In the genomic region with DNA sequence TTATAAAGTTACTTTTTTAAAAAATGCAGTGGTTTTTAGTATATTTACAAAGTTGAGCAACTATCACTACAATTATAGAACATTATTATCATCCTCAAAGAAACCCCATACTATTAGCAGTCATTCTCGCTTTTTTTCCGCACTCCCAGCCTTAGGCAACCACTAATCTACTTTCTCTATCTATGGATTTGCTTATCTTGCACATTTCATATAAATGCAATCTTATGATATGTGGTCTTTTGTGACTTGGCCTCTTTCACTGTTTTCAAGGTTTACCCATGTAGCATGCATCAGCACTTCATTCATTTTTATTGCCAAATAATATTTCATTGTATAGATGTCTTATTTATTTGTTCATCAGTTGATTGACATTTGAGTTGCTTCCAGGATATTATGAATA, we compare ENCODE assay signal across 1 cellular context.
TF ChIP-seq lines count a peak whose summit lies in the region.

No MANE protein-coding gene starts in this region.

TF ChIP-seq in K562, 482 proteins besides CTCF, POLR2A, EP300 and RAD21 (continued from another document and continues in another):
- TF ChIP-seq ETV5 (CRISPR knock-in tag; IDR thresholded peaks at IDR 0.05; ENCODE audit: low read depth) (no peak), MAFK (IDR thresholded peaks at IDR 0.05; ENCODE audit: low read length) (peak; percentile 82), ZNF274 (IDR thresholded peaks at IDR 0.05; ENCODE audit: borderline replicate concordance, low read depth, low read length) (no peak), TGIF2 (CRISPR knock-in tag; IDR thresholded peaks at IDR 0.05) (no peak), HOXB6 (CRISPR knock-in tag; IDR thresholded peaks at IDR 0.05; ENCODE audit: borderline replicate concordance) (no peak), ZNF589 (CRISPR knock-in tag; IDR thresholded peaks at IDR 0.05; ENCODE audit: low read depth) (no peak), GATA2 (CRISPR knock-in tag; IDR thresholded peaks at IDR 0.05) (no peak), FOSL1 (tag; conservative IDR thresholded peaks at IDR 0.05) (no peak), NFRKB (IDR thresholded peaks at IDR 0.05; ENCODE audit: low read depth) (no peak), CREM (IDR thresholded peaks at IDR 0.05; ENCODE audit: low read depth) (no peak), ERF (CRISPR knock-in tag; IDR thresholded peaks at IDR 0.05) (no peak), ZNF696 (CRISPR knock-in tag; conservative IDR thresholded peaks at IDR 0.05) (no peak), ADNP (tag; IDR thresholded peaks at IDR 0.05) (no peak), RNF2 (IDR thresholded peaks at IDR 0.05) (no peak), MCM2 (IDR thresholded peaks at IDR 0.05; ENCODE audit: low read depth) (no peak), ZNF77 (CRISPR knock-in tag; IDR thresholded peaks at IDR 0.05) (no peak), GTF2A2 (tag; IDR thresholded peaks at IDR 0.05) (no peak), ZNF311 (CRISPR knock-in tag; IDR thresholded peaks at IDR 0.05) (no peak), JUND (IDR thresholded peaks at IDR 0.05; ENCODE audit: borderline replicate concordance, low read depth, low read length) (no peak), JUND (tag; IDR thresholded peaks at IDR 0.05; ENCODE audit: borderline replicate concordance, low read depth, low read length) (no peak), EHMT2 (IDR thresholded peaks at IDR 0.05) (no peak), ZNF764 (CRISPR knock-in tag; IDR thresholded peaks at IDR 0.05; ENCODE audit: low read depth) (no peak), MAFF (IDR thresholded peaks at IDR 0.05; ENCODE audit: low read length) (peak; percentile 79), CTBP1 (IDR thresholded peaks at IDR 0.05; ENCODE audit: borderline replicate concordance) (no peak), ARID1B (IDR thresholded peaks at IDR 0.05) (no peak), ZBTB8A (IDR thresholded peaks at IDR 0.05; ENCODE audit: partially characterized antibody) (no peak), POLR2H (tag; IDR thresholded peaks at IDR 0.05; ENCODE audit: low read depth) (no peak), WHSC1 (IDR thresholded peaks at IDR 0.05; ENCODE audit: low read length) (no peak), ZNF785 (CRISPR knock-in tag; IDR thresholded peaks at IDR 0.05) (no peak), MAFG (tag; conservative IDR thresholded peaks at IDR 0.05) (peak; percentile 75), SRF (CRISPR knock-in tag; IDR thresholded peaks at IDR 0.05) (peak in 1 of 2 experiments; percentile 16; a peak in 1 of 4 replicates), ZNF316 (IDR thresholded peaks at IDR 0.05) (peak; percentile 91), CEBPG (CRISPR knock-in tag; IDR thresholded peaks at IDR 0.05) (no peak), CEBPG (tag; conservative IDR thresholded peaks at IDR 0.05 in 1 of 2, IDR thresholded peaks at IDR 0.05 in 1 of 2) (0 out of 4 replicates have a peak, but pooled peaks of 1 of the 2 experiments have one; percentile 9), SRSF9 (IDR thresholded peaks at IDR 0.05; ENCODE audit: borderline replicate concordance, low read depth, low read length) (no peak)
- TF ChIP-seq, protein P1, sequence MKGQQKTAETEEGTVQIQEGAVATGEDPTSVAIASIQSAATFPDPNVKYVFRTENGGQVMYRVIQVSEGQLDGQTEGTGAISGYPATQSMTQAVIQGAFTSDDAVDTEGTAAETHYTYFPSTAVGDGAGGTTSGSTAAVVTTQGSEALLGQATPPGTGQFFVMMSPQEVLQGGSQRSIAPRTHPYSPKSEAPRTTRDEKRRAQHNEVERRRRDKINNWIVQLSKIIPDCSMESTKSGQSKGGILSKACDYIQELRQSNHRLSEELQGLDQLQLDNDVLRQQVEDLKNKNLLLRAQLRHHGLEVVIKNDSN (CRISPR knock-in tag; IDR thresholded peaks at IDR 0.05) = no peak
- TF ChIP-seq, protein P2, sequence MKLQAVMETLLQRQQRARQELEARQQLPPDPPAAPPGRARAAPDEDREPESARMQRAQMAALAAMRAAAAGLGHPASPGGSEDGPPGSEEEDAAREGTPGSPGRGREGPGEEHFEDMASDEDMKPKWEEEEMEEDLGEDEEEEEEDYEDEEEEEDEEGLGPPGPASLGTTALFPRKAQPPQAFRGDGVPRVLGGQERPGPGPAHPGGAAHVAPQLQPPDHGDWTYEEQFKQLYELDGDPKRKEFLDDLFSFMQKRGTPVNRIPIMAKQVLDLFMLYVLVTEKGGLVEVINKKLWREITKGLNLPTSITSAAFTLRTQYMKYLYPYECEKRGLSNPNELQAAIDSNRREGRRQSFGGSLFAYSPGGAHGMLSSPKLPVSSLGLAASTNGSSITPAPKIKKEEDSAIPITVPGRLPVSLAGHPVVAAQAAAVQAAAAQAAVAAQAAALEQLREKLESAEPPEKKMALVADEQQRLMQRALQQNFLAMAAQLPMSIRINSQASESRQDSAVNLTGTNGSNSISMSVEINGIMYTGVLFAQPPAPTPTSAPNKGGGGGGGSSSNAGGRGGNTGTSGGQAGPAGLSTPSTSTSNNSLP (IDR thresholded peaks at IDR 0.05; ENCODE audit: borderline replicate concordance, low read depth, low read length) = no peak
- TF ChIP-seq, protein P3, sequence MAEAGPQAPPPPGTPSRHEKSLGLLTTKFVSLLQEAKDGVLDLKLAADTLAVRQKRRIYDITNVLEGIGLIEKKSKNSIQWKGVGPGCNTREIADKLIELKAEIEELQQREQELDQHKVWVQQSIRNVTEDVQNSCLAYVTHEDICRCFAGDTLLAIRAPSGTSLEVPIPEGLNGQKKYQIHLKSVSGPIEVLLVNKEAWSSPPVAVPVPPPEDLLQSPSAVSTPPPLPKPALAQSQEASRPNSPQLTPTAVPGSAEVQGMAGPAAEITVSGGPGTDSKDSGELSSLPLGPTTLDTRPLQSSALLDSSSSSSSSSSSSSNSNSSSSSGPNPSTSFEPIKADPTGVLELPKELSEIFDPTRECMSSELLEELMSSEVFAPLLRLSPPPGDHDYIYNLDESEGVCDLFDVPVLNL (CRISPR knock-in tag; IDR thresholded peaks at IDR 0.05; ENCODE audit: low read depth) = no peak
- TF ChIP-seq, protein P4, sequence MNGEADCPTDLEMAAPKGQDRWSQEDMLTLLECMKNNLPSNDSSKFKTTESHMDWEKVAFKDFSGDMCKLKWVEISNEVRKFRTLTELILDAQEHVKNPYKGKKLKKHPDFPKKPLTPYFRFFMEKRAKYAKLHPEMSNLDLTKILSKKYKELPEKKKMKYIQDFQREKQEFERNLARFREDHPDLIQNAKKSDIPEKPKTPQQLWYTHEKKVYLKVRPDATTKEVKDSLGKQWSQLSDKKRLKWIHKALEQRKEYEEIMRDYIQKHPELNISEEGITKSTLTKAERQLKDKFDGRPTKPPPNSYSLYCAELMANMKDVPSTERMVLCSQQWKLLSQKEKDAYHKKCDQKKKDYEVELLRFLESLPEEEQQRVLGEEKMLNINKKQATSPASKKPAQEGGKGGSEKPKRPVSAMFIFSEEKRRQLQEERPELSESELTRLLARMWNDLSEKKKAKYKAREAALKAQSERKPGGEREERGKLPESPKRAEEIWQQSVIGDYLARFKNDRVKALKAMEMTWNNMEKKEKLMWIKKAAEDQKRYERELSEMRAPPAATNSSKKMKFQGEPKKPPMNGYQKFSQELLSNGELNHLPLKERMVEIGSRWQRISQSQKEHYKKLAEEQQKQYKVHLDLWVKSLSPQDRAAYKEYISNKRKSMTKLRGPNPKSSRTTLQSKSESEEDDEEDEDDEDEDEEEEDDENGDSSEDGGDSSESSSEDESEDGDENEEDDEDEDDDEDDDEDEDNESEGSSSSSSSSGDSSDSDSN (IDR thresholded peaks at IDR 0.05; ENCODE audit: borderline replicate concordance in 1 of 2, low read depth in 2 of 2, low read length in 2 of 2) = no peak
- TF ChIP-seq, protein P5, sequence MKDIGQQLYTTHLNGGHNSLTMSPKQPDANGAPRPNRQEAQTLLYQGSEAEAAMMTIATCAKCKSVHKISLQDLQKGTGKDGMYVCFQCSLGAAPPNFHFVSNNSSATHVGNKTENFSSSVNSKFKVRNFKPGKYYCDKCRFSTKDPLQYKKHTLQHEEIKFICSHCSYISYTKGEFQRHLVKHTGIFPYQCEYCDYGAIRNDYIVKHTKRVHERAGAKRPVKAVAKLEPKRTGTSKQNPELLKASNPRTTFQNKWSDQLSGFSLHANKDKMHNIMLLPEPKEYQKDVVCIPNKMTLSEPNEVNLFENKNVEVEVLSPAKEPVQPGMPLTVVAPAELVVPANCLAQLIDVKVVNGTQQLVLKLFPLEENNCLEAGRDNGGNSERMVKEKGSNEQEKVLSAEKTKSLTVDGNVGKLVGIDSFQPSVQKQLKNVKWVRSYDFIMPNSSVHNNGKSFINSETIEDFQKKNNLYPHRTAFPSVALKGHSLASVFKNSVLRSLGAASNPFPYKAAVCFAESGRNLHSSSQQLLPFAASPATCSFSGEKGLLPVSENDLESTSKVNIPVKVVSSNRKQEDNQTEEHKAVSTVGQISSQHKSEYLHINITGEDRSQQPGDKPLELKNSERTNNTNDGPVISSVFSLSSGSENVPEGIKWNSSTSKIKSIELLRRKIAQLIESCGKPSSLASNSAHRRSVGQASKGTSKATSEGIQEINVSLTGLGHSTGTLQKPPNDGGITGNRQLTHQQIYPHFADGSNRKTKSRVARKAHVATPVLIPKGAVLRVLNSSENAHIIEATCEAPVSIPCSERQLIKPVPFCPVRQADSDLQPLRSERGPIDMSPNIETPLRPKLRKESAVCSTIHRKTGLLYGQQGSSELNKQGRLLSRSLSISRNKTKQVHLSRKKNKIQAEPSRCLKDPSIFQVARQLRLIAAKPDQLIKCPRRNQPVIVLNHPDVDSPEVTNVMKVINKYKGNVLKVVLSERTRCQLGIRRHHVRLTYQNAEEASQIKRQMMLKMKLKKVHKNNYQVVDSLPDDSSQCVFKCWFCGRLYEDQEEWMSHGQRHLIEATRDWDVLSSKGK (CRISPR knock-in tag; IDR thresholded peaks at IDR 0.05) = no peak
- TF ChIP-seq, protein P6, sequence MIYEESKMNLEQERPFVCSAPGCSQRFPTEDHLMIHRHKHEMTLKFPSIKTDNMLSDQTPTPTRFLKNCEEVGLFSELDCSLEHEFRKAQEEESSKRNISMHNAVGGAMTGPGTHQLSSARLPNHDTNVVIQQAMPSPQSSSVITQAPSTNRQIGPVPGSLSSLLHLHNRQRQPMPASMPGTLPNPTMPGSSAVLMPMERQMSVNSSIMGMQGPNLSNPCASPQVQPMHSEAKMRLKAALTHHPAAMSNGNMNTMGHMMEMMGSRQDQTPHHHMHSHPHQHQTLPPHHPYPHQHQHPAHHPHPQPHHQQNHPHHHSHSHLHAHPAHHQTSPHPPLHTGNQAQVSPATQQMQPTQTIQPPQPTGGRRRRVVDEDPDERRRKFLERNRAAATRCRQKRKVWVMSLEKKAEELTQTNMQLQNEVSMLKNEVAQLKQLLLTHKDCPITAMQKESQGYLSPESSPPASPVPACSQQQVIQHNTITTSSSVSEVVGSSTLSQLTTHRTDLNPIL (CRISPR knock-in tag; IDR thresholded peaks at IDR 0.05) = no peak
- TF ChIP-seq, protein P7, sequence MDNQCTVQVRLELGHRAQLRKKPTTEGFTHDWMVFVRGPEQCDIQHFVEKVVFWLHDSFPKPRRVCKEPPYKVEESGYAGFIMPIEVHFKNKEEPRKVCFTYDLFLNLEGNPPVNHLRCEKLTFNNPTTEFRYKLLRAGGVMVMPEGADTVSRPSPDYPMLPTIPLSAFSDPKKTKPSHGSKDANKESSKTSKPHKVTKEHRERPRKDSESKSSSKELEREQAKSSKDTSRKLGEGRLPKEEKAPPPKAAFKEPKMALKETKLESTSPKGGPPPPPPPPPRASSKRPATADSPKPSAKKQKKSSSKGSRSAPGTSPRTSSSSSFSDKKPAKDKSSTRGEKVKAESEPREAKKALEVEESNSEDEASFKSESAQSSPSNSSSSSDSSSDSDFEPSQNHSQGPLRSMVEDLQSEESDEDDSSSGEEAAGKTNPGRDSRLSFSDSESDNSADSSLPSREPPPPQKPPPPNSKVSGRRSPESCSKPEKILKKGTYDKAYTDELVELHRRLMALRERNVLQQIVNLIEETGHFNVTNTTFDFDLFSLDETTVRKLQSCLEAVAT (IDR thresholded peaks at IDR 0.05) = no peak
- TF ChIP-seq, protein P8, sequence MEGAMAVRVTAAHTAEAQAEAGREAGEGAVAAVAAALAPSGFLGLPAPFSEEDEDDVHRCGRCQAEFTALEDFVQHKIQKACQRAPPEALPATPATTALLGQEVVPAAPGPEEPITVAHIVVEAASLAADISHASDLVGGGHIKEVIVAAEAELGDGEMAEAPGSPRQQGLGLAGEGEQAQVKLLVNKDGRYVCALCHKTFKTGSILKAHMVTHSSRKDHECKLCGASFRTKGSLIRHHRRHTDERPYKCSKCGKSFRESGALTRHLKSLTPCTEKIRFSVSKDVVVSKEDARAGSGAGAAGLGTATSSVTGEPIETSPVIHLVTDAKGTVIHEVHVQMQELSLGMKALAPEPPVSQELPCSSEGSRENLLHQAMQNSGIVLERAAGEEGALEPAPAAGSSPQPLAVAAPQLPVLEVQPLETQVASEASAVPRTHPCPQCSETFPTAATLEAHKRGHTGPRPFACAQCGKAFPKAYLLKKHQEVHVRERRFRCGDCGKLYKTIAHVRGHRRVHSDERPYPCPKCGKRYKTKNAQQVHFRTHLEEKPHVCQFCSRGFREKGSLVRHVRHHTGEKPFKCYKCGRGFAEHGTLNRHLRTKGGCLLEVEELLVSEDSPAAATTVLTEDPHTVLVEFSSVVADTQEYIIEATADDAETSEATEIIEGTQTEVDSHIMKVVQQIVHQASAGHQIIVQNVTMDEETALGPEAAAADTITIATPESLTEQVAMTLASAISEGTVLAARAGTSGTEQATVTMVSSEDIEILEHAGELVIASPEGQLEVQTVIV (CRISPR knock-in tag; IDR thresholded peaks at IDR 0.05; ENCODE audit: borderline replicate concordance) = 0 out of 2 replicates have a peak, but pooled peaks have one; percentile 27
- TF ChIP-seq, protein P9, sequence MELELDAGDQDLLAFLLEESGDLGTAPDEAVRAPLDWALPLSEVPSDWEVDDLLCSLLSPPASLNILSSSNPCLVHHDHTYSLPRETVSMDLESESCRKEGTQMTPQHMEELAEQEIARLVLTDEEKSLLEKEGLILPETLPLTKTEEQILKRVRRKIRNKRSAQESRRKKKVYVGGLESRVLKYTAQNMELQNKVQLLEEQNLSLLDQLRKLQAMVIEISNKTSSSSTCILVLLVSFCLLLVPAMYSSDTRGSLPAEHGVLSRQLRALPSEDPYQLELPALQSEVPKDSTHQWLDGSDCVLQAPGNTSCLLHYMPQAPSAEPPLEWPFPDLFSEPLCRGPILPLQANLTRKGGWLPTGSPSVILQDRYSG (tag; conservative IDR thresholded peaks at IDR 0.05; ENCODE audit: low read depth) = no peak
